12 cellular contexts compared by ENCODE assay signal in genomic region chr20:35568645-35569044, GRCh38. TPM values are rescaled to one million over a fixed set of nuclear protein-coding genes. Genes with fewer than 3 reads are reported as not detected.
DNase-seq lines count a peak whose midpoint lies in the region; ATAC-seq, FAIRE-seq and TF ChIP-seq lines count a peak whose summit lies in the region.
"Had no signal": no experiment of that assay in that cellular context is flagged by ENCODE, and none has a peak within 500 bp of the region (broad histone marks: within the 10 kb centered on the region; RNA-seq: fewer than 3 reads in every experiment).

No MANE protein-coding gene starts in this region.

- intact Hi-C loops in activated CD4-positive, alpha-beta T cell treated with anti-CD3 and anti-CD28 coated beads, Interleukin-2, amount 10 ng/mL, durations not matched to agents 24 days and 14 days (cut with micrococcal nuclease) = no loop called here

- H3K36me3 ChIP-seq in small intestine (ENCODE audit: control insufficient read depth in 2 of 2, insufficient read depth in 2 of 2, low read length in 2 of 2) = no peaks in the 10 kb centered on the region

- WGBS in small intestine, 3 donors = 2 to 8% (median 4%) methylated on average over 2 of the region's 2 CpGs

- no peak for DNase-seq in activated CD4-positive, alpha-beta T cell treated with anti-CD3 and anti-CD28 coated beads, Interleukin-2, amount 10 ng/mL, durations not matched to agents 24 days and 14 days
- DNase-seq in activated CD4-positive, alpha-beta T cell treated with anti-CD3 and anti-CD28 coated beads, Interleukin-2, amount 10 ng/mL, durations not matched to agents 7 days and 5 days = no peak
- DNase-seq in NCI-H146 treated with DMSO at 0.1 percent for 48 hours (lab: John Stamatoyannopoulos, UW; ENCODE audit: unreplicated experiment) (peak; percentile 44), choroid plexus epithelial cell (ENCODE audit: low read depth) (no peak), small intestine (peak; percentile 45), H4 (ENCODE audit: low spot score) (no peak), COLO829 (ENCODE audit: low spot score) (no peak)
- DNase-seq: SHP77 treated with DMSO at 0.1 percent for 48 hours; stimulated activated CD4-positive, alpha-beta T cell treated with anti-CD3 and anti-CD28 coated beads, Interleukin-4, amount 100 ng/mL, for 4 hours had no signal

- no peak for FAIRE-seq in small intestine (lab: Jason Lieb, UNC)
- FAIRE-seq: islet of Langerhans had no signal

- no peaks in the 10 kb centered on the region for H3K36me3 Mint-ChIP-seq in activated CD4-positive, alpha-beta T cell treated with anti-CD3 and anti-CD28 coated beads, Interleukin-2, amount 10 ng/mL, durations not matched to agents 24 days and 14 days (ENCODE audit: low read depth)
- H3K36me3 Mint-ChIP-seq in activated CD4-positive, alpha-beta T cell treated with anti-CD3 and anti-CD28 coated beads, Interleukin-2, amount 10 ng/mL, durations not matched to agents 7 days and 5 days (ENCODE audit: low read depth) = no peaks in the 10 kb centered on the region

- no peaks in the 10 kb centered on the region for H3K4me1 ChIP-seq in small intestine (ENCODE audit: control insufficient read depth in 2 of 2, insufficient read depth in 1 of 2, low read depth in 1 of 2, low read length in 1 of 2)

- H3K27ac ChIP-seq in small intestine (ENCODE audit: low read depth in 1 of 2, low read length in 1 of 2) = no peak overlapping the region

- no peaks in the 10 kb centered on the region for H3K27me3 Mint-ChIP-seq in activated CD4-positive, alpha-beta T cell treated with anti-CD3 and anti-CD28 coated beads, Interleukin-2, amount 10 ng/mL, durations not matched to agents 24 days and 14 days
- peaks cover 6% of the 10 kb centered on the region for H3K27me3 Mint-ChIP-seq in activated CD4-positive, alpha-beta T cell treated with anti-CD3 and anti-CD28 coated beads, Interleukin-2, amount 10 ng/mL, durations not matched to agents 7 days and 5 days

- no peaks in the 10 kb centered on the region for H3K9me3 ChIP-seq in small intestine (ENCODE audit: control insufficient read depth, low read depth)

- TF ChIP-seq CTCF in choroid plexus epithelial cell (conservative IDR thresholded peaks at IDR 0.05; ENCODE audit: low read depth, low read length) = peak; percentile 33

- H3K4me1 Mint-ChIP-seq in activated CD4-positive, alpha-beta T cell treated with anti-CD3 and anti-CD28 coated beads, Interleukin-2, amount 10 ng/mL, durations not matched to agents 24 days and 14 days = peaks cover 1% of the 10 kb centered on the region
- H3K4me1 Mint-ChIP-seq in activated CD4-positive, alpha-beta T cell treated with anti-CD3 and anti-CD28 coated beads, Interleukin-2, amount 10 ng/mL, durations not matched to agents 7 days and 5 days = no peaks in the 10 kb centered on the region

- no peak overlapping the region for H3K4me3 Mint-ChIP-seq in activated CD4-positive, alpha-beta T cell treated with anti-CD3 and anti-CD28 coated beads, Interleukin-2, amount 10 ng/mL, durations not matched to agents 24 days and 14 days
- H3K4me3 Mint-ChIP-seq in activated CD4-positive, alpha-beta T cell treated with anti-CD3 and anti-CD28 coated beads, Interleukin-2, amount 10 ng/mL, durations not matched to agents 7 days and 5 days = no peak overlapping the region

- no peaks in the 10 kb centered on the region for H3K27me3 ChIP-seq in small intestine (ENCODE audit: control insufficient read depth in 2 of 2, insufficient read depth in 2 of 2, low read length in 2 of 2)

- H3K27ac Mint-ChIP-seq in activated CD4-positive, alpha-beta T cell treated with anti-CD3 and anti-CD28 coated beads, Interleukin-2, amount 10 ng/mL, durations not matched to agents 24 days and 14 days = peak overlapping the region; percentile 20
- no peak overlapping the region for H3K27ac Mint-ChIP-seq in activated CD4-positive, alpha-beta T cell treated with anti-CD3 and anti-CD28 coated beads, Interleukin-2, amount 10 ng/mL, durations not matched to agents 7 days and 5 days

- CTCF ChIA-PET in activated CD4-positive, alpha-beta T cell treated with anti-CD3 and anti-CD28 coated beads, Interleukin-2, amount 10 ng/mL, durations not matched to agents 7 days and 5 days (lab: Charles Lee) = no interaction called here

- no peak for ATAC-seq in GM18873 (IDR thresholded peaks at IDR 0.05; ENCODE audit: low FRiP score, unreplicated experiment)

- POLR2A ChIA-PET in activated CD4-positive, alpha-beta T cell treated with anti-CD3 and anti-CD28 coated beads, Interleukin-2, amount 10 ng/mL, durations not matched to agents 7 days and 5 days (lab: Charles Lee) = no interaction called here

- H3K4me3 ChIP-seq in choroid plexus epithelial cell (ENCODE audit: low read depth, low read length) (no peak overlapping the region), small intestine (ENCODE audit: low read depth in 1 of 2, low read length in 2 of 2) (no peak overlapping the region)

- peaks cover 4% of the 10 kb centered on the region for H3K9me3 Mint-ChIP-seq in activated CD4-positive, alpha-beta T cell treated with anti-CD3 and anti-CD28 coated beads, Interleukin-2, amount 10 ng/mL, durations not matched to agents 24 days and 14 days
- peaks cover 2% of the 10 kb centered on the region for H3K9me3 Mint-ChIP-seq in activated CD4-positive, alpha-beta T cell treated with anti-CD3 and anti-CD28 coated beads, Interleukin-2, amount 10 ng/mL, durations not matched to agents 7 days and 5 days

RNA-seq across cellular contexts. Expression of gene ERGIC3, which starts 26.8 kb away (rescaled TPM):
- total RNA-seq in activated CD4-positive, alpha-beta T cell treated with anti-CD3 and anti-CD28 coated beads, Interleukin-2, amount 10 ng/mL, durations not matched to agents 24 days and 14 days = 123 and 136 TPM in 2 replicates
- total RNA-seq in activated CD4-positive, alpha-beta T cell treated with anti-CD3 and anti-CD28 coated beads, Interleukin-2, amount 10 ng/mL, durations not matched to agents 7 days and 5 days = 100 to 1,000 TPM; 152 to 165 TPM
- 100 to 1,000 TPM; 198 to 242 (median 209) TPM for polyA plus RNA-seq in small intestine
- 503 and 555 TPM in 2 replicates for total RNA-seq in H4 (2014; rRNA removed; shearing (Covaris generic))

RNA-seq across cellular contexts. Expression of gene C20orf173, which starts 39.2 kb away (rescaled TPM):
- total RNA-seq in activated CD4-positive, alpha-beta T cell treated with anti-CD3 and anti-CD28 coated beads, Interleukin-2, amount 10 ng/mL, durations not matched to agents 24 days and 14 days = not detected in 2 replicates
- not detected for total RNA-seq in activated CD4-positive, alpha-beta T cell treated with anti-CD3 and anti-CD28 coated beads, Interleukin-2, amount 10 ng/mL, durations not matched to agents 7 days and 5 days
- not detected for polyA plus RNA-seq in small intestine
- total RNA-seq in H4 (2014; rRNA removed; shearing (Covaris generic)) = not detected in 2 replicates
- total RNA-seq: Daoy had no signal

RNA-seq across cellular contexts. Expression of gene SPAG4, which starts 47.0 kb away (rescaled TPM):
- total RNA-seq in activated CD4-positive, alpha-beta T cell treated with anti-CD3 and anti-CD28 coated beads, Interleukin-2, amount 10 ng/mL, durations not matched to agents 24 days and 14 days = 3.5 and 5.2 TPM in 2 replicates
- 1 to 10 TPM; 1.7 to 1.9 TPM for total RNA-seq in activated CD4-positive, alpha-beta T cell treated with anti-CD3 and anti-CD28 coated beads, Interleukin-2, amount 10 ng/mL, durations not matched to agents 7 days and 5 days
- polyA plus RNA-seq in small intestine = 10 to 100 TPM in 1 of 3 donors, 1 to 10 TPM in 2; 1.3 to 10.5 (median 2.8) TPM
- total RNA-seq in H4 (2014; rRNA removed; shearing (Covaris generic)) = 0.45 TPM in 1 of 2 replicates, not detected in the other

Comparison
In these comparisons a context has a peak if more than half of its experiments do, and no peak if none do; other contexts are left out.
1. DNase-seq: peak in NCI-H146 treated with DMSO at 0.1 percent for 48 hours (single experiment) and small intestine (single experiment); none in activated CD4-positive, alpha-beta T cell treated with anti-CD3 and anti-CD28 coated beads, Interleukin-2, amount 10 ng/mL, durations not matched to agents 24 days and 14 days (single experiment), activated CD4-positive, alpha-beta T cell treated with anti-CD3 and anti-CD28 coated beads, Interleukin-2, amount 10 ng/mL, durations not matched to agents 7 days and 5 days (single experiment), choroid plexus epithelial cell (single experiment), H4 (single experiment) and COLO829 (single experiment).